ENCODE assay signal across 1 cellular context in the genomic region with DNA sequence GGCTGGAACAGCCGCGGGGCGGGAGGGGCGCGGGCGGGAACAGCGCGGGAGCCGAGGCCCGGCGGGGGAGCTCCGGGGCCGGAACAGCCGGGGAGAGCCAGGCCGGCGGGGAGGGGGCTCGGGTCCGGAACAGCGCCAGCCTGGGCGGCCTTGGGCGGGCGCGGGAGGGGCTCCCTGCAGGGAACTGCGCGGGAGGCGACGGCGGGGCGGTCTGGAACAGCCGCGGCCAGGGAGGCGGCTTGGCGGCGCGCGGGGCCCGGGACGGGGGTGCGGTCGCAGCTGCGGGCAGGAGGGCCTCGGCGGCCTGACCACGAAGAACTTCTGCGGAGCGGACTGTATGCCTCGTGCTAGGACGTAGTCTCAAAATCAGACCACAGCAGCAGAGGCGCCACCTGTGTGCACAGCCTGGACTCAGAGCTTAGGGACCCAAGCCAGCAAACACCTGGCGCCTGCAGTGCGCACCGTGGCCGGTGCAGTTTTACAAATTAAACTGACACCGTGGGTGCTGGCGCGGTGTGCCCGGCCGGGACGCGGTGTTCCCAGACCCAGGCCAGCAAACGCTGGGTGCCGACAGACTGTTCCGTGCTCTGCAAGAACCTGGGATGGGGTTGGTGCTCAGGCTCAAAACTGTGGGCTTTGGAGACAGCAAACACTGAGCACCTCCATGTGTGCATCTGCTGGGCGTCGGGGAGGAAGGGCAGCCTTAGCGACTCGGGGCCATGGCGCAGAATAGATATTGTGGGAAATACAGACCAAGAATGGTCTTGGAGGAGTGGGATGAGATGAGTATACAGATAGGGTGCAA.
TF ChIP-seq lines count a peak whose summit lies in the region.

No MANE protein-coding gene starts in this region.

TF ChIP-seq in K562, 482 proteins besides CTCF, POLR2A, EP300 and RAD21 (continues in another document):
- TF ChIP-seq MEF2A (IDR thresholded peaks at IDR 0.05; ENCODE audit: control insufficient read depth, low read depth, low read length) (no peak), GABPB1 (CRISPR knock-in tag; IDR thresholded peaks at IDR 0.05) (no peak; the same call in none of the 2 replicates), ZNF23 (CRISPR knock-in tag; IDR thresholded peaks at IDR 0.05) (no peak), ZNF76 (CRISPR knock-in tag; IDR thresholded peaks at IDR 0.05; ENCODE audit: borderline replicate concordance) (no peak), NFE2 (IDR thresholded peaks at IDR 0.05; ENCODE audit: low read depth) (0 out of 2 replicates have a peak, but pooled peaks have one; percentile 3), KDM5B (IDR thresholded peaks at IDR 0.05; ENCODE audit: insufficient replicate concordance, low read depth, low read length) (peak; percentile 47), TGIF2 (CRISPR knock-in tag; IDR thresholded peaks at IDR 0.05) (no peak), MTF1 (CRISPR knock-in tag; IDR thresholded peaks at IDR 0.05; ENCODE audit: borderline replicate concordance) (no peak), ESRRB (CRISPR knock-in tag; IDR thresholded peaks at IDR 0.05; ENCODE audit: borderline replicate concordance) (no peak), ZNF3 (CRISPR knock-in tag; IDR thresholded peaks at IDR 0.05) (no peak), GATAD2B (IDR thresholded peaks at IDR 0.05; ENCODE audit: borderline replicate concordance) (no peak; the same call in 1 of the 2 replicates), TAF15 (IDR thresholded peaks at IDR 0.05; ENCODE audit: low read depth, low read length) (no peak), CCNT2 (IDR thresholded peaks at IDR 0.05; ENCODE audit: borderline replicate concordance, extremely low read depth, insufficient read length, low read depth, low read length) (peak; percentile 96), TAL1 (IDR thresholded peaks at IDR 0.05) (no peak), NRF1 (conservative IDR thresholded peaks at IDR 0.05 in 1 of 2, IDR thresholded peaks at IDR 0.05 in 1 of 2) (peak; percentile 71 to 76; a peak in 3 of 4 replicates), KLF1 (tag; IDR thresholded peaks at IDR 0.05) (peak; percentile 29; the same call in 1 of the 2 replicates), ARID1B (IDR thresholded peaks at IDR 0.05) (no peak), PTBP1 (IDR thresholded peaks at IDR 0.05; ENCODE audit: low read depth, low read length) (no peak), SIN3B (IDR thresholded peaks at IDR 0.05; ENCODE audit: low read depth) (peak; percentile 14; the same call in 1 of the 2 replicates), DPF2 (IDR thresholded peaks at IDR 0.05) (peak; percentile 20; the same call in 1 of the 2 replicates), MXI1 (IDR thresholded peaks at IDR 0.05; ENCODE audit: low read depth, low read length) (no peak), ZFX (CRISPR knock-in tag; IDR thresholded peaks at IDR 0.05) (peak; percentile 82), SMAD2 (IDR thresholded peaks at IDR 0.05; ENCODE audit: low read depth, low read length) (no peak), RFX5 (IDR thresholded peaks at IDR 0.05; ENCODE audit: low read depth, low read length) (no peak), ZNF584 (CRISPR knock-in tag; IDR thresholded peaks at IDR 0.05; ENCODE audit: low read depth) (0 out of 2 replicates have a peak, but pooled peaks have one; percentile 12)
- TF ChIP-seq, protein P1, sequence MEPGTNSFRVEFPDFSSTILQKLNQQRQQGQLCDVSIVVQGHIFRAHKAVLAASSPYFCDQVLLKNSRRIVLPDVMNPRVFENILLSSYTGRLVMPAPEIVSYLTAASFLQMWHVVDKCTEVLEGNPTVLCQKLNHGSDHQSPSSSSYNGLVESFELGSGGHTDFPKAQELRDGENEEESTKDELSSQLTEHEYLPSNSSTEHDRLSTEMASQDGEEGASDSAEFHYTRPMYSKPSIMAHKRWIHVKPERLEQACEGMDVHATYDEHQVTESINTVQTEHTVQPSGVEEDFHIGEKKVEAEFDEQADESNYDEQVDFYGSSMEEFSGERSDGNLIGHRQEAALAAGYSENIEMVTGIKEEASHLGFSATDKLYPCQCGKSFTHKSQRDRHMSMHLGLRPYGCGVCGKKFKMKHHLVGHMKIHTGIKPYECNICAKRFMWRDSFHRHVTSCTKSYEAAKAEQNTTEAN (CRISPR knock-in tag; IDR thresholded peaks at IDR 0.05) = no peak
- TF ChIP-seq, protein P2, sequence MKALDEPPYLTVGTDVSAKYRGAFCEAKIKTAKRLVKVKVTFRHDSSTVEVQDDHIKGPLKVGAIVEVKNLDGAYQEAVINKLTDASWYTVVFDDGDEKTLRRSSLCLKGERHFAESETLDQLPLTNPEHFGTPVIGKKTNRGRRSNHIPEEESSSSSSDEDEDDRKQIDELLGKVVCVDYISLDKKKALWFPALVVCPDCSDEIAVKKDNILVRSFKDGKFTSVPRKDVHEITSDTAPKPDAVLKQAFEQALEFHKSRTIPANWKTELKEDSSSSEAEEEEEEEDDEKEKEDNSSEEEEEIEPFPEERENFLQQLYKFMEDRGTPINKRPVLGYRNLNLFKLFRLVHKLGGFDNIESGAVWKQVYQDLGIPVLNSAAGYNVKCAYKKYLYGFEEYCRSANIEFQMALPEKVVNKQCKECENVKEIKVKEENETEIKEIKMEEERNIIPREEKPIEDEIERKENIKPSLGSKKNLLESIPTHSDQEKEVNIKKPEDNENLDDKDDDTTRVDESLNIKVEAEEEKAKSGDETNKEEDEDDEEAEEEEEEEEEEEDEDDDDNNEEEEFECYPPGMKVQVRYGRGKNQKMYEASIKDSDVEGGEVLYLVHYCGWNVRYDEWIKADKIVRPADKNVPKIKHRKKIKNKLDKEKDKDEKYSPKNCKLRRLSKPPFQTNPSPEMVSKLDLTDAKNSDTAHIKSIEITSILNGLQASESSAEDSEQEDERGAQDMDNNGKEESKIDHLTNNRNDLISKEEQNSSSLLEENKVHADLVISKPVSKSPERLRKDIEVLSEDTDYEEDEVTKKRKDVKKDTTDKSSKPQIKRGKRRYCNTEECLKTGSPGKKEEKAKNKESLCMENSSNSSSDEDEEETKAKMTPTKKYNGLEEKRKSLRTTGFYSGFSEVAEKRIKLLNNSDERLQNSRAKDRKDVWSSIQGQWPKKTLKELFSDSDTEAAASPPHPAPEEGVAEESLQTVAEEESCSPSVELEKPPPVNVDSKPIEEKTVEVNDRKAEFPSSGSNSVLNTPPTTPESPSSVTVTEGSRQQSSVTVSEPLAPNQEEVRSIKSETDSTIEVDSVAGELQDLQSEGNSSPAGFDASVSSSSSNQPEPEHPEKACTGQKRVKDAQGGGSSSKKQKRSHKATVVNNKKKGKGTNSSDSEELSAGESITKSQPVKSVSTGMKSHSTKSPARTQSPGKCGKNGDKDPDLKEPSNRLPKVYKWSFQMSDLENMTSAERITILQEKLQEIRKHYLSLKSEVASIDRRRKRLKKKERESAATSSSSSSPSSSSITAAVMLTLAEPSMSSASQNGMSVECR (CRISPR knock-in tag; IDR thresholded peaks at IDR 0.05) = no peak; the same call in 1 of the 2 replicates
- TF ChIP-seq, protein P3, sequence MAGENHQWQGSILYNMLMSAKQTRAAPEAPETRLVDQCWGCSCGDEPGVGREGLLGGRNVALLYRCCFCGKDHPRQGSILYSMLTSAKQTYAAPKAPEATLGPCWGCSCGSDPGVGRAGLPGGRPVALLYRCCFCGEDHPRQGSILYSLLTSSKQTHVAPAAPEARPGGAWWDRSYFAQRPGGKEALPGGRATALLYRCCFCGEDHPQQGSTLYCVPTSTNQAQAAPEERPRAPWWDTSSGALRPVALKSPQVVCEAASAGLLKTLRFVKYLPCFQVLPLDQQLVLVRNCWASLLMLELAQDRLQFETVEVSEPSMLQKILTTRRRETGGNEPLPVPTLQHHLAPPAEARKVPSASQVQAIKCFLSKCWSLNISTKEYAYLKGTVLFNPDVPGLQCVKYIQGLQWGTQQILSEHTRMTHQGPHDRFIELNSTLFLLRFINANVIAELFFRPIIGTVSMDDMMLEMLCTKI (IDR thresholded peaks at IDR 0.05; ENCODE audit: partially characterized antibody) = no peak
- TF ChIP-seq, protein P4, sequence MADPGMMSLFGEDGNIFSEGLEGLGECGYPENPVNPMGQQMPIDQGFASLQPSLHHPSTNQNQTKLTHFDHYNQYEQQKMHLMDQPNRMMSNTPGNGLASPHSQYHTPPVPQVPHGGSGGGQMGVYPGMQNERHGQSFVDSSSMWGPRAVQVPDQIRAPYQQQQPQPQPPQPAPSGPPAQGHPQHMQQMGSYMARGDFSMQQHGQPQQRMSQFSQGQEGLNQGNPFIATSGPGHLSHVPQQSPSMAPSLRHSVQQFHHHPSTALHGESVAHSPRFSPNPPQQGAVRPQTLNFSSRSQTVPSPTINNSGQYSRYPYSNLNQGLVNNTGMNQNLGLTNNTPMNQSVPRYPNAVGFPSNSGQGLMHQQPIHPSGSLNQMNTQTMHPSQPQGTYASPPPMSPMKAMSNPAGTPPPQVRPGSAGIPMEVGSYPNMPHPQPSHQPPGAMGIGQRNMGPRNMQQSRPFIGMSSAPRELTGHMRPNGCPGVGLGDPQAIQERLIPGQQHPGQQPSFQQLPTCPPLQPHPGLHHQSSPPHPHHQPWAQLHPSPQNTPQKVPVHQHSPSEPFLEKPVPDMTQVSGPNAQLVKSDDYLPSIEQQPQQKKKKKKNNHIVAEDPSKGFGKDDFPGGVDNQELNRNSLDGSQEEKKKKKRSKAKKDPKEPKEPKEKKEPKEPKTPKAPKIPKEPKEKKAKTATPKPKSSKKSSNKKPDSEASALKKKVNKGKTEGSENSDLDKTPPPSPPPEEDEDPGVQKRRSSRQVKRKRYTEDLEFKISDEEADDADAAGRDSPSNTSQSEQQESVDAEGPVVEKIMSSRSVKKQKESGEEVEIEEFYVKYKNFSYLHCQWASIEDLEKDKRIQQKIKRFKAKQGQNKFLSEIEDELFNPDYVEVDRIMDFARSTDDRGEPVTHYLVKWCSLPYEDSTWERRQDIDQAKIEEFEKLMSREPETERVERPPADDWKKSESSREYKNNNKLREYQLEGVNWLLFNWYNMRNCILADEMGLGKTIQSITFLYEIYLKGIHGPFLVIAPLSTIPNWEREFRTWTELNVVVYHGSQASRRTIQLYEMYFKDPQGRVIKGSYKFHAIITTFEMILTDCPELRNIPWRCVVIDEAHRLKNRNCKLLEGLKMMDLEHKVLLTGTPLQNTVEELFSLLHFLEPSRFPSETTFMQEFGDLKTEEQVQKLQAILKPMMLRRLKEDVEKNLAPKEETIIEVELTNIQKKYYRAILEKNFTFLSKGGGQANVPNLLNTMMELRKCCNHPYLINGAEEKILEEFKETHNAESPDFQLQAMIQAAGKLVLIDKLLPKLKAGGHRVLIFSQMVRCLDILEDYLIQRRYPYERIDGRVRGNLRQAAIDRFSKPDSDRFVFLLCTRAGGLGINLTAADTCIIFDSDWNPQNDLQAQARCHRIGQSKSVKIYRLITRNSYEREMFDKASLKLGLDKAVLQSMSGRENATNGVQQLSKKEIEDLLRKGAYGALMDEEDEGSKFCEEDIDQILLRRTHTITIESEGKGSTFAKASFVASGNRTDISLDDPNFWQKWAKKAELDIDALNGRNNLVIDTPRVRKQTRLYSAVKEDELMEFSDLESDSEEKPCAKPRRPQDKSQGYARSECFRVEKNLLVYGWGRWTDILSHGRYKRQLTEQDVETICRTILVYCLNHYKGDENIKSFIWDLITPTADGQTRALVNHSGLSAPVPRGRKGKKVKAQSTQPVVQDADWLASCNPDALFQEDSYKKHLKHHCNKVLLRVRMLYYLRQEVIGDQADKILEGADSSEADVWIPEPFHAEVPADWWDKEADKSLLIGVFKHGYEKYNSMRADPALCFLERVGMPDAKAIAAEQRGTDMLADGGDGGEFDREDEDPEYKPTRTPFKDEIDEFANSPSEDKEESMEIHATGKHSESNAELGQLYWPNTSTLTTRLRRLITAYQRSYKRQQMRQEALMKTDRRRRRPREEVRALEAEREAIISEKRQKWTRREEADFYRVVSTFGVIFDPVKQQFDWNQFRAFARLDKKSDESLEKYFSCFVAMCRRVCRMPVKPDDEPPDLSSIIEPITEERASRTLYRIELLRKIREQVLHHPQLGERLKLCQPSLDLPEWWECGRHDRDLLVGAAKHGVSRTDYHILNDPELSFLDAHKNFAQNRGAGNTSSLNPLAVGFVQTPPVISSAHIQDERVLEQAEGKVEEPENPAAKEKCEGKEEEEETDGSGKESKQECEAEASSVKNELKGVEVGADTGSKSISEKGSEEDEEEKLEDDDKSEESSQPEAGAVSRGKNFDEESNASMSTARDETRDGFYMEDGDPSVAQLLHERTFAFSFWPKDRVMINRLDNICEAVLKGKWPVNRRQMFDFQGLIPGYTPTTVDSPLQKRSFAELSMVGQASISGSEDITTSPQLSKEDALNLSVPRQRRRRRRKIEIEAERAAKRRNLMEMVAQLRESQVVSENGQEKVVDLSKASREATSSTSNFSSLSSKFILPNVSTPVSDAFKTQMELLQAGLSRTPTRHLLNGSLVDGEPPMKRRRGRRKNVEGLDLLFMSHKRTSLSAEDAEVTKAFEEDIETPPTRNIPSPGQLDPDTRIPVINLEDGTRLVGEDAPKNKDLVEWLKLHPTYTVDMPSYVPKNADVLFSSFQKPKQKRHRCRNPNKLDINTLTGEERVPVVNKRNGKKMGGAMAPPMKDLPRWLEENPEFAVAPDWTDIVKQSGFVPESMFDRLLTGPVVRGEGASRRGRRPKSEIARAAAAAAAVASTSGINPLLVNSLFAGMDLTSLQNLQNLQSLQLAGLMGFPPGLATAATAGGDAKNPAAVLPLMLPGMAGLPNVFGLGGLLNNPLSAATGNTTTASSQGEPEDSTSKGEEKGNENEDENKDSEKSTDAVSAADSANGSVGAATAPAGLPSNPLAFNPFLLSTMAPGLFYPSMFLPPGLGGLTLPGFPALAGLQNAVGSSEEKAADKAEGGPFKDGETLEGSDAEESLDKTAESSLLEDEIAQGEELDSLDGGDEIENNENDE (IDR thresholded peaks at IDR 0.05; ENCODE audit: low read depth, low read length) = no peak
- TF ChIP-seq, protein P5, sequence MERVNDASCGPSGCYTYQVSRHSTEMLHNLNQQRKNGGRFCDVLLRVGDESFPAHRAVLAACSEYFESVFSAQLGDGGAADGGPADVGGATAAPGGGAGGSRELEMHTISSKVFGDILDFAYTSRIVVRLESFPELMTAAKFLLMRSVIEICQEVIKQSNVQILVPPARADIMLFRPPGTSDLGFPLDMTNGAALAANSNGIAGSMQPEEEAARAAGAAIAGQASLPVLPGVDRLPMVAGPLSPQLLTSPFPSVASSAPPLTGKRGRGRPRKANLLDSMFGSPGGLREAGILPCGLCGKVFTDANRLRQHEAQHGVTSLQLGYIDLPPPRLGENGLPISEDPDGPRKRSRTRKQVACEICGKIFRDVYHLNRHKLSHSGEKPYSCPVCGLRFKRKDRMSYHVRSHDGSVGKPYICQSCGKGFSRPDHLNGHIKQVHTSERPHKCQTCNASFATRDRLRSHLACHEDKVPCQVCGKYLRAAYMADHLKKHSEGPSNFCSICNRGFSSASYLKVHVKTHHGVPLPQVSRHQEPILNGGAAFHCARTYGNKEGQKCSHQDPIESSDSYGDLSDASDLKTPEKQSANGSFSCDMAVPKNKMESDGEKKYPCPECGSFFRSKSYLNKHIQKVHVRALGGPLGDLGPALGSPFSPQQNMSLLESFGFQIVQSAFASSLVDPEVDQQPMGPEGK (CRISPR knock-in tag; IDR thresholded peaks at IDR 0.05; ENCODE audit: borderline replicate concordance) = no peak
